16 cellular contexts compared by ENCODE assay signal in the genomic region with DNA sequence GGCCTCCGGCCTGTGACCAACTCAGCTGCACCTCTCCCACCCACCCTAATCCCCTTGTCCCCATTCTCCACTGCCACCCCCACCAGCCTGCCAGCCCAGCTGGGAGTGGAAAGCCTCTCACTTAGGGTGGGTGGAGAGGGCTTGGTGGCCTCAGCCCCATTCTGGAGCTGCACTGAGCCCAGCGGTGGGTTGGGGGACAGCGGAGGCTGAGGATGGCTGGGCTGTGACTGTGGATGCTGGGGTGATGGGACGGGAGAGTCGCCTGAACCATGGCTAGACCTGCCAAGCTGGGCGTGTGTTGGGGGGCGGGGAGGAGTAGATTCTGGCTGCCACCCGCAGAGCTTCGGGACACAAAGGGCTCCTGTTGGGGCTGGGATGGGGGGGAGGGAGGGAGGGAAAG. TPM values are rescaled to one million over a fixed set of nuclear protein-coding genes. Genes with fewer than 3 reads are reported as not detected.
A peak's percentile ranks its signal among the peaks of the same experiment; 100 is the strongest.
DNase-seq lines count a peak whose midpoint lies in the region; ATAC-seq lines count a peak whose summit lies in the region.
"Had no signal": no experiment of that assay in that cellular context is flagged by ENCODE, and none has a peak within 500 bp of the region (broad histone marks: within the 10 kb centered on the region; RNA-seq: fewer than 3 reads in every experiment).

No MANE protein-coding gene starts in this region.

- H3K36me3 ChIP-seq in iPS-18a (ENCODE audit: control insufficient read depth, low read depth, low read length): peaks cover 26% of the 10 kb centered on the region

- H3K4me3 ChIP-seq in iPS-18a (ENCODE audit: low read length): peak overlapping the region; percentile 21
- H3K4me3 ChIP-seq: left lung had no signal

- intact Hi-C loops in posterior cingulate gyrus (cut with DNase I) (loop anchor here (10.0 kb wide), 1 partner anchor 445 kb away; no protein-coding TSS in a partner anchor), left colon (cut with DNase I, micrococcal nuclease) (no loop called here)

- peaks cover 13% of the 10 kb centered on the region for H3K4me1 ChIP-seq in iPS-18a (ENCODE audit: control insufficient read depth, low read depth, low read length)

- H3K9ac ChIP-seq in iPS-18a (ENCODE audit: low read length): no peak overlapping the region

- no peaks in the 10 kb centered on the region for H3K9me3 Mint-ChIP-seq in T-helper 1 cell treated with Interleukin-12 subunit alpha and Interleukin-12 subunit beta and Interleukin-4 antibody, amounts not matched to agents 30 μg/mL and 1 μg/mL, for 36 hours

- DNase-seq in T-helper 1 cell: no peak
- DNase-seq in amygdala (lab: John Stamatoyannopoulos, UW): peak in 50 of 56 donors; percentile 11 to 87 (median 62)
- peak in 7 of 10 donors; percentile 67 to 96 (median 82) for DNase-seq in posterior cingulate gyrus
- no peak for DNase-seq in left colon
- no peak for DNase-seq in LoVo (ENCODE audit: low spot score)
- DNase-seq in G401 (ENCODE audit: low spot score): no peak
- DNase-seq: 8988T; activated T-cell treated with anti-CD3 and anti-CD28 coated beads, Interleukin-2, amount 50 U/mL, for 1 hour; COR-L47; NCI-H2107 had no signal

- no peak for ATAC-seq in left colon
- ATAC-seq: left lung had no signal

- H3K27me3 Mint-ChIP-seq in T-helper 1 cell treated with Interleukin-12 subunit alpha and Interleukin-12 subunit beta and Interleukin-4 antibody, amounts not matched to agents 30 μg/mL and 1 μg/mL, for 36 hours (ENCODE audit: low read depth): peaks cover 9% of the 10 kb centered on the region

- H3K4me3 Mint-ChIP-seq in T-helper 1 cell treated with Interleukin-12 subunit alpha and Interleukin-12 subunit beta and Interleukin-4 antibody, amounts not matched to agents 30 μg/mL and 1 μg/mL, for 36 hours: peak overlapping the region; percentile 78

- H3K27ac Mint-ChIP-seq in T-helper 1 cell treated with Interleukin-12 subunit alpha and Interleukin-12 subunit beta and Interleukin-4 antibody, amounts not matched to agents 30 μg/mL and 1 μg/mL, for 36 hours: no peak overlapping the region

- peaks cover 13% of the 10 kb centered on the region for H3K27me3 ChIP-seq in iPS-18a (ENCODE audit: control insufficient read depth, insufficient read depth, low read length)

- H3K4me1 Mint-ChIP-seq in T-helper 1 cell treated with Interleukin-12 subunit alpha and Interleukin-12 subunit beta and Interleukin-4 antibody, amounts not matched to agents 30 μg/mL and 1 μg/mL, for 36 hours (ENCODE audit: low read depth): peaks cover 12% of the 10 kb centered on the region

- no peaks in the 10 kb centered on the region for H3K9me3 ChIP-seq in iPS-18a (ENCODE audit: control insufficient read depth, low read depth, low read length)
- H3K9me3 ChIP-seq: left lung had no signal

- in situ Hi-C loops in G401 (cut with HindIII; ENCODE audit: low sequenced_read_pairs): no loop called here

- H3K36me3 Mint-ChIP-seq in T-helper 1 cell treated with Interleukin-12 subunit alpha and Interleukin-12 subunit beta and Interleukin-4 antibody, amounts not matched to agents 30 μg/mL and 1 μg/mL, for 36 hours (ENCODE audit: low read depth): peaks cover 6% of the 10 kb centered on the region

- no peak overlapping the region for H3K27ac ChIP-seq in iPS-18a (ENCODE audit: low read length)
- H3K27ac ChIP-seq: HL-60, left lung, SK-N-MC had no signal

RNA-seq across cellular contexts. Expression of gene CLCN2, which starts 1.8 kb away (rescaled TPM):
- 10 to 100 TPM; 73.2 to 89.9 TPM for total RNA-seq in left colon
- total RNA-seq in G401 (2014; rRNA removed; shearing (Covaris generic)): 6.7 and 10.7 TPM in 2 replicates

RNA-seq across cellular contexts. Expression of gene POLR2H, which starts 1.9 kb away (rescaled TPM):
- total RNA-seq in left colon: 10 to 100 TPM; 96.7 to 96.8 TPM
- 136 and 144 TPM in 2 replicates for total RNA-seq in G401 (2014; rRNA removed; shearing (Covaris generic))

RNA-seq across cellular contexts. Expression of gene THPO, which starts 18.4 kb away (rescaled TPM):
- not detected for total RNA-seq in left colon
- 0.12 and 0.20 TPM in 2 replicates for total RNA-seq in G401 (2014; rRNA removed; shearing (Covaris generic))
- total RNA-seq: LHCN-M2 had no signal

RNA-seq across cellular contexts. Expression of gene CHRD, which starts 20.2 kb away (rescaled TPM):
- 1 to 10 TPM; 2.1 to 2.6 TPM for total RNA-seq in left colon
- total RNA-seq in G401 (2014; rRNA removed; shearing (Covaris generic)): 1.4 and 1.8 TPM in 2 replicates

RNA-seq across cellular contexts. Expression of gene FAM131A, which starts 22.2 kb away (rescaled TPM):
- 10 to 100 TPM; 16.2 to 20.9 TPM for total RNA-seq in left colon
- total RNA-seq in G401 (2014; rRNA removed; shearing (Covaris generic)): 20.7 and 31.2 TPM in 2 replicates

Comparison
In these comparisons a context has a peak if more than half of its experiments do, and no peak if none do; other contexts are left out.
1. DNase-seq: peak in amygdala (50 of 56) and posterior cingulate gyrus (7 of 10); none in T-helper 1 cell (0 of 5), left colon (0 of 2), LoVo (single experiment) and G401 (single experiment).